15 cellular contexts compared by ENCODE assay signal in the genomic region with DNA sequence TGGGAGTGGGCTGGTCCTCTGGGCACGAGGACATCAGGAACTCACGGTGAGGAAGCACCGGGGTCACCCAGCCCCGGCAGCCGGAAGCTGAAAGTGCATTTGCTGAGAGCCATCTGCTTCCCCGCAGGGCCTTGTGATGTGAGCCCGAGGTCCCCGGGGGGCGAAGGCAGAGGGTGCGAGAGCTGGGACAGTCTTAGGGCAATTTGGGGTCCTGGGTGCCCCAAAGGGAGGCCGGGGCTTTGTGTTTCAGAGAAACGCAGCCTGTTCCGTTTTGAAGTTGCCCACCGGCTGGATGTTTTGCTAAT.
DNase-seq lines count a peak whose midpoint lies in the region; ATAC-seq and TF ChIP-seq lines count a peak whose summit lies in the region.
"Had no signal": no experiment of that assay in that cellular context is flagged by ENCODE, and none has a peak within 500 bp of the region (broad histone marks: within the 10 kb centered on the region; RNA-seq: fewer than 3 reads in every experiment).

No MANE protein-coding gene starts in this region.

- H3K9me3 Mint-ChIP-seq in memory B cell: no peaks in the 10 kb centered on the region

- peak; percentile 54 for ATAC-seq in memory B cell (ENCODE audit: low read depth)
- no peak for ATAC-seq in HG02884 (IDR thresholded peaks at IDR 0.05; ENCODE audit: unreplicated experiment)
- ATAC-seq in HG02852 (IDR thresholded peaks at IDR 0.05; ENCODE audit: unreplicated experiment): no peak
- ATAC-seq: HCT116 had no signal

- H3K4me1 Mint-ChIP-seq in memory B cell: peaks cover 30% of the 10 kb centered on the region

- peak; percentile 12 for TF ChIP-seq POLR2A in GM18526 (IDR thresholded peaks at IDR 0.05; ENCODE audit: extremely low read depth, insufficient read length)

- peak overlapping the region; percentile 47 for H3K27ac Mint-ChIP-seq in memory B cell
- H3K27ac Mint-ChIP-seq: CD4-positive, CD25-positive, alpha-beta regulatory T cell had no signal

- H3K4me3 Mint-ChIP-seq in memory B cell: no peak overlapping the region

- H3K27me3 Mint-ChIP-seq in memory B cell: no peaks in the 10 kb centered on the region

- no peaks in the 10 kb centered on the region for H3K36me3 Mint-ChIP-seq in memory B cell
- H3K36me3 Mint-ChIP-seq: CD4-positive, CD25-positive, alpha-beta regulatory T cell had no signal

- DNase-seq in CD1c-positive myeloid dendritic cell (ENCODE audit: extremely low spot score) (peak; percentile 11), SHP77 treated with DMSO at 0.1 percent for 48 hours (lab: John Stamatoyannopoulos, UW) (peak; percentile 63), memory B cell (ENCODE audit: low spot score in 2 of 2) (peak; percentile 39 to 59), DMS114 treated with DMSO at 0.1 percent for 48 hours (lab: John Stamatoyannopoulos, UW; ENCODE audit: unreplicated experiment) (no peak)
- DNase-seq: activated CD4-positive, CD25-positive, alpha-beta regulatory T cell; central memory CD4-positive, alpha-beta T cell; foreskin melanocyte; NCI-H2081; stimulated activated CD4-positive, alpha-beta T cell treated with anti-CD3 and anti-CD28 coated beads, Interleukin-15, amount 100 ng/mL, for 24 hours; trophoblast cell had no signal
